ENCODE assay signal across 1 cellular context in genomic region chr1:145695781-145696629, GRCh38.
TF ChIP-seq lines count a peak whose summit lies in the region.

No MANE protein-coding gene starts in this region.

TF ChIP-seq in K562, 482 proteins besides CTCF, POLR2A, EP300 and RAD21 (continued from another document and continues in another):
- no peak for TF ChIP-seq ID3 (CRISPR knock-in tag; IDR thresholded peaks at IDR 0.05)
- TF ChIP-seq ID3 (tag; IDR thresholded peaks at IDR 0.05): 0 out of 2 replicates have a peak, but pooled peaks have one; percentile 18
- no peak for TF ChIP-seq KHSRP (IDR thresholded peaks at IDR 0.05)
- no peak for TF ChIP-seq PHF21A (IDR thresholded peaks at IDR 0.05; ENCODE audit: borderline replicate concordance, low read depth)
- TF ChIP-seq ZKSCAN8 (CRISPR knock-in tag; IDR thresholded peaks at IDR 0.05): peak; percentile 97
- no peak for TF ChIP-seq SFPQ (IDR thresholded peaks at IDR 0.05; ENCODE audit: low read depth, low read length)
- TF ChIP-seq MEF2A (IDR thresholded peaks at IDR 0.05; ENCODE audit: control insufficient read depth, low read depth, low read length): no peak
- no peak for TF ChIP-seq GABPB1 (CRISPR knock-in tag; IDR thresholded peaks at IDR 0.05)
- peak; percentile 43 for TF ChIP-seq ARID1B (IDR thresholded peaks at IDR 0.05)
- no peak for TF ChIP-seq ZNF197 (CRISPR knock-in tag; IDR thresholded peaks at IDR 0.05; ENCODE audit: low read depth)
- TF ChIP-seq ARHGAP35 (IDR thresholded peaks at IDR 0.05; ENCODE audit: partially characterized antibody): no peak
- no peak for TF ChIP-seq NFYB (IDR thresholded peaks at IDR 0.05; ENCODE audit: extremely low read depth, insufficient read length)
- TF ChIP-seq CREBBP (IDR thresholded peaks at IDR 0.05; ENCODE audit: low read depth, low read length): no peak
- TF ChIP-seq MCM5 (IDR thresholded peaks at IDR 0.05; ENCODE audit: low read depth): no peak
- peak; percentile 55 for TF ChIP-seq CBFA2T2 (conservative IDR thresholded peaks at IDR 0.05)
- TF ChIP-seq ZNF12 (CRISPR knock-in tag; IDR thresholded peaks at IDR 0.05): no peak
- 0 out of 2 replicates have a peak, but pooled peaks have one; percentile 22 for TF ChIP-seq ZEB2 (IDR thresholded peaks at IDR 0.05)
- no peak for TF ChIP-seq ZNF592 (IDR thresholded peaks at IDR 0.05)
- no peak for TF ChIP-seq NR2F6 (CRISPR knock-in tag; IDR thresholded peaks at IDR 0.05)
- TF ChIP-seq ZNF589 (CRISPR knock-in tag; IDR thresholded peaks at IDR 0.05; ENCODE audit: low read depth): no peak
- TF ChIP-seq SMAD3 (CRISPR knock-in tag; conservative IDR thresholded peaks at IDR 0.05): no peak
- TF ChIP-seq MCM7 (IDR thresholded peaks at IDR 0.05): no peak
- TF ChIP-seq FOXJ3 (CRISPR knock-in tag; IDR thresholded peaks at IDR 0.05): no peak
- TF ChIP-seq ZNF717 (CRISPR knock-in tag; IDR thresholded peaks at IDR 0.05): no peak
- TF ChIP-seq THRA (IDR thresholded peaks at IDR 0.05): peak; percentile 50; the same call in 1 of the 2 replicates
- no peak for TF ChIP-seq BRD4 (IDR thresholded peaks at IDR 0.05)
- no peak for TF ChIP-seq ZC3H4 (CRISPR knock-in tag; IDR thresholded peaks at IDR 0.05; ENCODE audit: borderline replicate concordance)
- no peak for TF ChIP-seq E2F4 (CRISPR knock-in tag; IDR thresholded peaks at IDR 0.05; ENCODE audit: low read depth)
- TF ChIP-seq TAF9B (IDR thresholded peaks at IDR 0.05; ENCODE audit: partially characterized antibody): no peak
- TF ChIP-seq ZNF134 (CRISPR knock-in tag; conservative IDR thresholded peaks at IDR 0.05): no peak
- TF ChIP-seq TBP (optimal IDR thresholded peaks at IDR 0.05; ENCODE audit: low read depth, low read length): no peak
- no peak for TF ChIP-seq KDM4B (IDR thresholded peaks at IDR 0.05; ENCODE audit: borderline replicate concordance in 2 of 2, low read depth in 1 of 2)
- no peak for TF ChIP-seq OTX1 (CRISPR knock-in tag; IDR thresholded peaks at IDR 0.05)
- TF ChIP-seq POLR3A (IDR thresholded peaks at IDR 0.05; ENCODE audit: borderline replicate concordance, extremely low read depth, insufficient read depth, insufficient read length): no peak
- no peak for TF ChIP-seq ZNF57 (CRISPR knock-in tag; IDR thresholded peaks at IDR 0.05)
- TF ChIP-seq ZNF24 (IDR thresholded peaks at IDR 0.05): no peak
- peak; percentile 40; the same call in 1 of the 2 replicates for TF ChIP-seq DPF2 (IDR thresholded peaks at IDR 0.05)
- TF ChIP-seq TFAP4 (CRISPR knock-in tag; IDR thresholded peaks at IDR 0.05; ENCODE audit: borderline replicate concordance): 0 out of 2 replicates have a peak, but pooled peaks have one; percentile 37
- no peak for TF ChIP-seq CHD7 (IDR thresholded peaks at IDR 0.05; ENCODE audit: low read depth, low read length)
- no peak for TF ChIP-seq ZC3H8 (IDR thresholded peaks at IDR 0.05)
- TF ChIP-seq GTF2A2 (tag; IDR thresholded peaks at IDR 0.05): no peak
- no peak for TF ChIP-seq HIVEP1 (CRISPR knock-in tag; IDR thresholded peaks at IDR 0.05)
- no peak for TF ChIP-seq KAT2B (IDR thresholded peaks at IDR 0.05; ENCODE audit: low read depth, low read length)
